ENCODE assay signal across 22 cellular contexts in genomic region chr11:64660205-64660604, GRCh38.
DNase-seq lines count a peak whose midpoint lies in the region; ATAC-seq, FAIRE-seq and TF ChIP-seq lines count a peak whose summit lies in the region.
"Had no signal": no experiment of that assay in that cellular context is flagged by ENCODE, and none has a peak within 500 bp of the region (broad histone marks: within the 10 kb centered on the region; RNA-seq: fewer than 3 reads in every experiment).

No MANE protein-coding gene starts in this region.

- H3K4me3 Mint-ChIP-seq in neural crest cell: no peak overlapping the region
- no peak overlapping the region for H3K4me3 Mint-ChIP-seq in naive thymus-derived CD8-positive, alpha-beta T cell
- H3K4me3 Mint-ChIP-seq: activated B cell treated with CpG ODN at 0.5 μM for 24 hours; activated CD4-positive, alpha-beta memory T cell treated with anti-CD3 and anti-CD28 coated beads for 36 hours; mesothelial cell of epicardium; neural progenitor cell; T-helper 2 cell treated with Interferon-gamma antibody and Interleukin-4, amounts not matched to agents 5 μg/mL and 100 μg/mL, for 36 hours had no signal

- ATAC-seq in HCT116 (no peak; the same call in none of the 2 replicates), K562 (no peak), thoracic aorta (ENCODE audit: insufficient number of reproducible peaks, low FRiP score, low read depth) (peak; percentile 18), GM18870 (IDR thresholded peaks at IDR 0.05; ENCODE audit: unreplicated experiment) (no peak)
- ATAC-seq in naive thymus-derived CD8-positive, alpha-beta T cell: no peak
- ATAC-seq: left colon had no signal

- H4K20me1 ChIP-seq in HCT116 (ENCODE audit: insufficient read depth): no peaks in the 10 kb centered on the region
- no peaks in the 10 kb centered on the region for H4K20me1 ChIP-seq in K562 (replicated peaks; ENCODE audit: control insufficient read depth, insufficient read depth, low read length)

- H3K9me3 ChIP-seq in HCT116 (ENCODE audit: control insufficient read depth in 1 of 2, insufficient read depth in 1 of 2, low read depth in 1 of 2, low read length in 2 of 2) (no peaks in the 10 kb centered on the region), K562 (replicated peaks; ENCODE audit: control insufficient read depth, insufficient read depth, low read depth, low read length) (no peaks in the 10 kb centered on the region), thoracic aorta (no peaks in the 10 kb centered on the region), adrenal gland (replicated peaks in 1 of 3) (no peaks in the 10 kb centered on the region)
- H3K9me3 ChIP-seq: testis had no signal

- CTCF ChIA-PET in HCT116 (lab: Charles Lee): interaction anchor here (1.2 to 2.4 kb wide), 6 partner anchors 9 to 211 kb away, joined by 4 to 16 read pairs (median 6); no protein-coding TSS in a partner anchor
- CTCF ChIA-PET in K562 (lab: Yijun Ruan, JAX; ENCODE audit: low intra/inter-chr PET ratio): no interaction called here

- H3K9ac ChIP-seq in HCT116 (ENCODE audit: low read length) (no peak overlapping the region), K562 (ENCODE audit: insufficient read depth in 1 of 2, low read depth in 2 of 2, low read length in 2 of 2) (peak overlapping the region in 1 of 2 experiments; percentile 27; a peak in 1 of 4 replicates)
- H3K9ac ChIP-seq: neural progenitor cell had no signal

- H3K4me2 ChIP-seq in HCT116 (ENCODE audit: low read length) (peak overlapping the region; percentile 76), K562 (ENCODE audit: insufficient read depth, low read length) (peak overlapping the region; percentile 68)
- H3K4me2 ChIP-seq: neural progenitor cell had no signal

- no peaks in the 10 kb centered on the region for H3K9me1 ChIP-seq in K562 (ENCODE audit: control insufficient read depth, insufficient read depth, low read length)

- H2AFZ ChIP-seq in HCT116 (ENCODE audit: low read depth, low read length, poor library complexity, severe bottlenecking) (no peak overlapping the region), K562 (ENCODE audit: low read depth, low read length) (peak overlapping the region; percentile 96)
- H2AFZ ChIP-seq: neural progenitor cell had no signal

- RAD21 ChIA-PET in HCT116 (lab: Charles Lee; ENCODE audit: low non-redundant PET in 1 of 2, low total read pairs in 2 of 2, uncharacterized antibody in 2 of 2, unreplicated experiment in 2 of 2): interaction anchor here in 1 of 2 experiments (1.0 kb wide), 1 partner anchor 28 kb away, joined by 3 read pairs; no protein-coding TSS in a partner anchor

- H3K4me1 Mint-ChIP-seq in neural crest cell: peaks cover 8% of the 10 kb centered on the region
- H3K4me1 Mint-ChIP-seq in naive thymus-derived CD8-positive, alpha-beta T cell: peaks cover 0 to 6% (median 2%) of the 10 kb centered on the region in 4 donors

- no peak overlapping the region for H3K27ac ChIP-seq in HCT116 (ENCODE audit: low read depth, low read length)
- H3K27ac ChIP-seq in K562 (ENCODE audit: extremely low read depth, low read depth, low read length): peak overlapping the region; percentile 52; the same call in 2 of the 3 replicates
- H3K27ac ChIP-seq in thoracic aorta: peak overlapping the region; percentile 92 to 98
- peak overlapping the region in 1 of 5 donors; percentile 58 for H3K27ac ChIP-seq in adrenal gland
- H3K27ac ChIP-seq: neural progenitor cell, testis had no signal

- TF ChIP-seq CTCF in HCT116 (IDR thresholded peaks at IDR 0.05 in 2 of 3, conservative IDR thresholded peaks at IDR 0.05 in 1 of 3; ENCODE audit: borderline replicate concordance in 1 of 3, insufficient read depth in 1 of 3, low read depth in 2 of 3, low read length in 2 of 3) (no peak), K562 (IDR thresholded peaks at IDR 0.05 in 2 of 3, conservative IDR thresholded peaks at IDR 0.05 in 1 of 3; ENCODE audit: insufficient read depth in 2 of 3, low read depth in 1 of 3, low read length in 3 of 3) (no peak), neural crest cell (conservative IDR thresholded peaks at IDR 0.05) (no peak), thoracic aorta (IDR thresholded peaks at IDR 0.05) (no peak), adrenal gland (IDR thresholded peaks at IDR 0.05) (no peak)

- no peaks in the 10 kb centered on the region for H3K27me3 Mint-ChIP-seq in neural crest cell (ENCODE audit: low read depth)
- no peaks in the 10 kb centered on the region for H3K27me3 Mint-ChIP-seq in naive thymus-derived CD8-positive, alpha-beta T cell
- H3K27me3 Mint-ChIP-seq: activated CD4-positive, alpha-beta memory T cell treated with anti-CD3 and anti-CD28 coated beads for 36 hours had no signal

- H3K36me3 ChIP-seq in HCT116 (ENCODE audit: control insufficient read depth in 1 of 2, insufficient read depth in 2 of 2, low read length in 2 of 2) (no peaks in the 10 kb centered on the region), K562 (ENCODE audit: control insufficient read depth, insufficient read depth, low read length) (no peaks in the 10 kb centered on the region), thoracic aorta (no peaks in the 10 kb centered on the region), adrenal gland (replicated peaks in 1 of 2) (no peaks in the 10 kb centered on the region)
- H3K36me3 ChIP-seq: neural progenitor cell had no signal

- H3K79me2 ChIP-seq in HCT116 (ENCODE audit: insufficient read depth, low read length) (no peaks in the 10 kb centered on the region), K562 (ENCODE audit: control insufficient read depth, insufficient read depth, low read length) (no peaks in the 10 kb centered on the region)

- TF ChIP-seq RAD21 in HCT116 (IDR thresholded peaks at IDR 0.05; ENCODE audit: low read depth) (no peak), K562 (CRISPR knock-in tag; conservative IDR thresholded peaks at IDR 0.05 in 1 of 2, IDR thresholded peaks at IDR 0.05 in 1 of 2) (no peak)

- no peaks in the 10 kb centered on the region for H3K36me3 Mint-ChIP-seq in neural crest cell (ENCODE audit: low read depth)
- H3K36me3 Mint-ChIP-seq in naive thymus-derived CD8-positive, alpha-beta T cell: no peaks in the 10 kb centered on the region
- H3K36me3 Mint-ChIP-seq: activated CD4-positive, alpha-beta memory T cell treated with anti-CD3 and anti-CD28 coated beads for 36 hours; mesothelial cell of epicardium had no signal

- FAIRE-seq in K562 (lab: Jason Lieb, UNC): no peak

- H3K27ac Mint-ChIP-seq in neural crest cell (ENCODE audit: unreplicated experiment): peak overlapping the region; percentile 62
- no peak overlapping the region for H3K27ac Mint-ChIP-seq in naive thymus-derived CD8-positive, alpha-beta T cell
- H3K27ac Mint-ChIP-seq: activated B cell treated with CpG ODN at 0.5 μM for 24 hours; activated CD4-positive, alpha-beta memory T cell treated with anti-CD3 and anti-CD28 coated beads for 36 hours; mesothelial cell of epicardium; neural progenitor cell; T-helper 2 cell treated with Interferon-gamma antibody and Interleukin-4, amounts not matched to agents 5 μg/mL and 100 μg/mL, for 36 hours had no signal

- POLR2A ChIA-PET in HCT116 (lab: Charles Lee) (interaction anchor here (1.2 kb wide), 1 partner anchor 9 kb away, joined by 4 read pairs; no protein-coding TSS in a partner anchor), K562 (lab: Yijun Ruan, JAX) (interaction anchor here (0.6 to 1.6 kb wide), 6 partner anchors 14 to 211 kb away, joined by 3 to 8 read pairs (median 4); no protein-coding TSS in a partner anchor)
- POLR2A ChIA-PET in naive thymus-derived CD8-positive, alpha-beta T cell (lab: Charles Lee): no interaction called here

- BruUV-seq in HCT116 (replicated peaks; lab: Mats Ljungman, UMichigan): no TSS peak
- BruUV-seq in K562 (replicated peaks; lab: Mats Ljungman, UMichigan): no TSS peak

- 73% methylated on average over 10 of the region's 10 CpGs for WGBS in K562 (ENCODE audit: insufficient coverage, low coverage, missing lambda C conversion rate)
- WGBS in adrenal gland, 4 donors: 88 to 94% (median 93%) methylated on average over 8 to 10 of the region's 10 CpGs

- no peak for TF ChIP-seq POLR2A in HCT116 (IDR thresholded peaks at IDR 0.05; ENCODE audit: borderline replicate concordance, extremely low read depth, insufficient read depth, insufficient read length)
- no peak for TF ChIP-seq POLR2A in K562 (conservative IDR thresholded peaks at IDR 0.05)
- no peak for TF ChIP-seq POLR2A in adrenal gland (IDR thresholded peaks at IDR 0.05)

- DNase-seq in HCT116 (ENCODE audit: low read depth, low spot score): no peak
- no peak for DNase-seq in K562 (ENCODE audit: extremely low read depth in 1 of 4, low spot score in 3 of 4)
- DNase-seq in neural crest cell (ENCODE audit: low read depth, low spot score): no peak
- no peak for DNase-seq in thoracic aorta (ENCODE audit: low spot score)
- DNase-seq in naive thymus-derived CD8-positive, alpha-beta T cell: no peak
- no peak for DNase-seq in adrenal gland
- DNase-seq: activated B cell treated with CpG ODN at 0.5 μM for 24 hours; activated CD4-positive, alpha-beta memory T cell treated with anti-CD3 and anti-CD28 coated beads for 36 hours; activated naive CD4-positive, alpha-beta T cell treated with Interleukin-2 at 50 U/mL for 16 hours; cerebellar nuclear complex; DMS79 treated with DMSO at 0.1 percent for 48 hours; effector CD8-positive, alpha-beta T cell; Kasumi-1; left colon; NCI-H1105; NCI-H2081; NCI-H446; testis had no signal

- intact Hi-C loops in HCT116 (cut with micrococcal nuclease) (no loop called here), K562 (cut with micrococcal nuclease) (no loop called here), adrenal gland (cut with DNase I) (no loop called here)

- H3K9me2 ChIP-seq in HCT116 (ENCODE audit: insufficient read depth): no peaks in the 10 kb centered on the region

- H3K4me1 ChIP-seq in HCT116 (ENCODE audit: control insufficient read depth in 1 of 2, insufficient read depth in 2 of 2, low read length in 2 of 2): peaks cover 8 to 29% of the 10 kb centered on the region in 2 experiments
- peaks cover 39 to 41% of the 10 kb centered on the region in 2 experiments for H3K4me1 ChIP-seq in K562 (replicated peaks in 1 of 2; ENCODE audit: control insufficient read depth in 2 of 2, insufficient read depth in 2 of 2, low read length in 2 of 2)
- peaks cover 4 to 31% of the 10 kb centered on the region in 2 donors for H3K4me1 ChIP-seq in thoracic aorta (ENCODE audit: control insufficient read depth in 1 of 2, low read depth in 2 of 2)
- peaks cover 0 to 5% of the 10 kb centered on the region in 2 donors for H3K4me1 ChIP-seq in adrenal gland (replicated peaks in 1 of 2)

- H3K27me3 ChIP-seq in HCT116 (ENCODE audit: insufficient read depth, low read length) (no peaks in the 10 kb centered on the region), K562 (ENCODE audit: control insufficient read depth in 2 of 2, insufficient read depth in 2 of 2, low read length in 2 of 2) (no peaks in the 10 kb centered on the region), thoracic aorta (replicated peaks; ENCODE audit: insufficient read depth) (no peaks in the 10 kb centered on the region), adrenal gland (no peaks in the 10 kb centered on the region)
- H3K27me3 ChIP-seq: neural progenitor cell, testis had no signal

- TF ChIP-seq EP300 in K562 (IDR thresholded peaks at IDR 0.05; ENCODE audit: low read length): no peak

- in situ Hi-C loops in K562 (cut with MboI): loop anchor here (5.0 kb wide), 1 partner anchor 77 kb away; no protein-coding TSS in a partner anchor

- H3K9me3 Mint-ChIP-seq in neural crest cell: no peaks in the 10 kb centered on the region
- H3K9me3 Mint-ChIP-seq in naive thymus-derived CD8-positive, alpha-beta T cell: no peaks in the 10 kb centered on the region
- H3K9me3 Mint-ChIP-seq: activated B cell treated with CpG ODN at 0.5 μM for 24 hours; activated CD4-positive, alpha-beta memory T cell treated with anti-CD3 and anti-CD28 coated beads for 36 hours; neural progenitor cell; T-helper 2 cell treated with Interferon-gamma antibody and Interleukin-4, amounts not matched to agents 5 μg/mL and 100 μg/mL, for 36 hours had no signal

- H3K4me3 ChIP-seq in HCT116 (replicated peaks in 1 of 2; ENCODE audit: low read depth in 1 of 2, low read length in 2 of 2) (no peak overlapping the region), K562 (no peak overlapping the region), thoracic aorta (peak overlapping the region; percentile 74), adrenal gland (no peak overlapping the region)
- H3K4me3 ChIP-seq: neural progenitor cell had no signal

Comparison
In these comparisons a context has a peak if more than half of its experiments do, and no peak if none do; other contexts are left out.
1. Of the 22 proteins assayed by ChIP-seq in both K562 and HCT116: peak only in K562: FOSL1; only in HCT116: none; in both: none; in neither: 21.